In genomic region chr16:81624718-81625543, GRCh38 we compare ENCODE assay signal across 1 cellular context.
TF ChIP-seq lines count a peak whose summit lies in the region.

No MANE protein-coding gene starts in this region.

TF ChIP-seq in HepG2, 621 proteins besides CTCF, POLR2A, EP300 and RAD21 (continued from another document and continues in another):
- TF ChIP-seq, protein P1, sequence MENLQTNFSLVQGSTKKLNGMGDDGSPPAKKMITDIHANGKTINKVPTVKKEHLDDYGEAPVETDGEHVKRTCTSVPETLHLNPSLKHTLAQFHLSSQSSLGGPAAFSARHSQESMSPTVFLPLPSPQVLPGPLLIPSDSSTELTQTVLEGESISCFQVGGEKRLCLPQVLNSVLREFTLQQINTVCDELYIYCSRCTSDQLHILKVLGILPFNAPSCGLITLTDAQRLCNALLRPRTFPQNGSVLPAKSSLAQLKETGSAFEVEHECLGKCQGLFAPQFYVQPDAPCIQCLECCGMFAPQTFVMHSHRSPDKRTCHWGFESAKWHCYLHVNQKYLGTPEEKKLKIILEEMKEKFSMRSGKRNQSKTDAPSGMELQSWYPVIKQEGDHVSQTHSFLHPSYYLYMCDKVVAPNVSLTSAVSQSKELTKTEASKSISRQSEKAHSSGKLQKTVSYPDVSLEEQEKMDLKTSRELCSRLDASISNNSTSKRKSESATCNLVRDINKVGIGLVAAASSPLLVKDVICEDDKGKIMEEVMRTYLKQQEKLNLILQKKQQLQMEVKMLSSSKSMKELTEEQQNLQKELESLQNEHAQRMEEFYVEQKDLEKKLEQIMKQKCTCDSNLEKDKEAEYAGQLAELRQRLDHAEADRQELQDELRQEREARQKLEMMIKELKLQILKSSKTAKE (CRISPR knock-in tag; IDR thresholded peaks at IDR 0.05; ENCODE audit: borderline replicate concordance): peak; percentile 71
- TF ChIP-seq, protein P2, sequence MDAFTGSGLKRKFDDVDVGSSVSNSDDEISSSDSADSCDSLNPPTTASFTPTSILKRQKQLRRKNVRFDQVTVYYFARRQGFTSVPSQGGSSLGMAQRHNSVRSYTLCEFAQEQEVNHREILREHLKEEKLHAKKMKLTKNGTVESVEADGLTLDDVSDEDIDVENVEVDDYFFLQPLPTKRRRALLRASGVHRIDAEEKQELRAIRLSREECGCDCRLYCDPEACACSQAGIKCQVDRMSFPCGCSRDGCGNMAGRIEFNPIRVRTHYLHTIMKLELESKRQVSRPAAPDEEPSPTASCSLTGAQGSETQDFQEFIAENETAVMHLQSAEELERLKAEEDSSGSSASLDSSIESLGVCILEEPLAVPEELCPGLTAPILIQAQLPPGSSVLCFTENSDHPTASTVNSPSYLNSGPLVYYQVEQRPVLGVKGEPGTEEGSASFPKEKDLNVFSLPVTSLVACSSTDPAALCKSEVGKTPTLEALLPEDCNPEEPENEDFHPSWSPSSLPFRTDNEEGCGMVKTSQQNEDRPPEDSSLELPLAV (CRISPR knock-in tag; conservative IDR thresholded peaks at IDR 0.05; ENCODE audit: low read depth): no peak
- TF ChIP-seq ZBTB26 (CRISPR knock-in tag; IDR thresholded peaks at IDR 0.05; ENCODE audit: borderline replicate concordance): no peak
- TF ChIP-seq, protein P3, sequence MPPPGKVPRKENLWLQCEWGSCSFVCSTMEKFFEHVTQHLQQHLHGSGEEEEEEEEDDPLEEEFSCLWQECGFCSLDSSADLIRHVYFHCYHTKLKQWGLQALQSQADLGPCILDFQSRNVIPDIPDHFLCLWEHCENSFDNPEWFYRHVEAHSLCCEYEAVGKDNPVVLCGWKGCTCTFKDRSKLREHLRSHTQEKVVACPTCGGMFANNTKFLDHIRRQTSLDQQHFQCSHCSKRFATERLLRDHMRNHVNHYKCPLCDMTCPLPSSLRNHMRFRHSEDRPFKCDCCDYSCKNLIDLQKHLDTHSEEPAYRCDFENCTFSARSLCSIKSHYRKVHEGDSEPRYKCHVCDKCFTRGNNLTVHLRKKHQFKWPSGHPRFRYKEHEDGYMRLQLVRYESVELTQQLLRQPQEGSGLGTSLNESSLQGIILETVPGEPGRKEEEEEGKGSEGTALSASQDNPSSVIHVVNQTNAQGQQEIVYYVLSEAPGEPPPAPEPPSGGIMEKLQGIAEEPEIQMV (CRISPR knock-in tag; IDR thresholded peaks at IDR 0.05; ENCODE audit: low read depth): peak; percentile 86; the same call in 1 of the 2 replicates
- TF ChIP-seq, protein P4, sequence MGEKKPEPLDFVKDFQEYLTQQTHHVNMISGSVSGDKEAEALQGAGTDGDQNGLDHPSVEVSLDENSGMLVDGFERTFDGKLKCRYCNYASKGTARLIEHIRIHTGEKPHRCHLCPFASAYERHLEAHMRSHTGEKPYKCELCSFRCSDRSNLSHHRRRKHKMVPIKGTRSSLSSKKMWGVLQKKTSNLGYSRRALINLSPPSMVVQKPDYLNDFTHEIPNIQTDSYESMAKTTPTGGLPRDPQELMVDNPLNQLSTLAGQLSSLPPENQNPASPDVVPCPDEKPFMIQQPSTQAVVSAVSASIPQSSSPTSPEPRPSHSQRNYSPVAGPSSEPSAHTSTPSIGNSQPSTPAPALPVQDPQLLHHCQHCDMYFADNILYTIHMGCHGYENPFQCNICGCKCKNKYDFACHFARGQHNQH (CRISPR knock-in tag; IDR thresholded peaks at IDR 0.05): peak; percentile 74; the same call in 1 of the 2 replicates
- TF ChIP-seq WIZ (CRISPR knock-in tag; IDR thresholded peaks at IDR 0.05): no peak; the same call in 1 of the 2 replicates
- TF ChIP-seq SKI (IDR thresholded peaks at IDR 0.05; ENCODE audit: partially characterized antibody): peak; percentile 17
- TF ChIP-seq, protein P5, sequence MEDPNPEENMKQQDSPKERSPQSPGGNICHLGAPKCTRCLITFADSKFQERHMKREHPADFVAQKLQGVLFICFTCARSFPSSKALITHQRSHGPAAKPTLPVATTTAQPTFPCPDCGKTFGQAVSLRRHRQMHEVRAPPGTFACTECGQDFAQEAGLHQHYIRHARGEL (CRISPR knock-in tag; IDR thresholded peaks at IDR 0.05): no peak
- no peak for TF ChIP-seq PHF20 (CRISPR knock-in tag; IDR thresholded peaks at IDR 0.05)
- no peak for TF ChIP-seq ZNF326 (CRISPR knock-in tag; IDR thresholded peaks at IDR 0.05; ENCODE audit: borderline replicate concordance)
- no peak for TF ChIP-seq KAT7 (CRISPR knock-in tag; IDR thresholded peaks at IDR 0.05; ENCODE audit: borderline replicate concordance)
- no peak for TF ChIP-seq ZNF484 (CRISPR knock-in tag; IDR thresholded peaks at IDR 0.05; ENCODE audit: borderline replicate concordance, low read depth)
- TF ChIP-seq, protein P6, sequence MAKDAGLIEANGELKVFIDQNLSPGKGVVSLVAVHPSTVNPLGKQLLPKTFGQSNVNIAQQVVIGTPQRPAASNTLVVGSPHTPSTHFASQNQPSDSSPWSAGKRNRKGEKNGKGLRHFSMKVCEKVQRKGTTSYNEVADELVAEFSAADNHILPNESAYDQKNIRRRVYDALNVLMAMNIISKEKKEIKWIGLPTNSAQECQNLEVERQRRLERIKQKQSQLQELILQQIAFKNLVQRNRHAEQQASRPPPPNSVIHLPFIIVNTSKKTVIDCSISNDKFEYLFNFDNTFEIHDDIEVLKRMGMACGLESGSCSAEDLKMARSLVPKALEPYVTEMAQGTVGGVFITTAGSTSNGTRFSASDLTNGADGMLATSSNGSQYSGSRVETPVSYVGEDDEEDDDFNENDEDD (CRISPR knock-in tag; IDR thresholded peaks at IDR 0.05; ENCODE audit: borderline replicate concordance): peak; percentile 18; the same call in 1 of the 2 replicates
- no peak for TF ChIP-seq ARNT (IDR thresholded peaks at IDR 0.05)
- TF ChIP-seq GPN1 (CRISPR knock-in tag; IDR thresholded peaks at IDR 0.05; ENCODE audit: borderline replicate concordance): no peak
- TF ChIP-seq ETV5 (CRISPR knock-in tag; IDR thresholded peaks at IDR 0.05; ENCODE audit: borderline replicate concordance): peak; percentile 86
- TF ChIP-seq MTF2 (CRISPR knock-in tag; IDR thresholded peaks at IDR 0.05; ENCODE audit: borderline replicate concordance): no peak
- TF ChIP-seq, protein P7, sequence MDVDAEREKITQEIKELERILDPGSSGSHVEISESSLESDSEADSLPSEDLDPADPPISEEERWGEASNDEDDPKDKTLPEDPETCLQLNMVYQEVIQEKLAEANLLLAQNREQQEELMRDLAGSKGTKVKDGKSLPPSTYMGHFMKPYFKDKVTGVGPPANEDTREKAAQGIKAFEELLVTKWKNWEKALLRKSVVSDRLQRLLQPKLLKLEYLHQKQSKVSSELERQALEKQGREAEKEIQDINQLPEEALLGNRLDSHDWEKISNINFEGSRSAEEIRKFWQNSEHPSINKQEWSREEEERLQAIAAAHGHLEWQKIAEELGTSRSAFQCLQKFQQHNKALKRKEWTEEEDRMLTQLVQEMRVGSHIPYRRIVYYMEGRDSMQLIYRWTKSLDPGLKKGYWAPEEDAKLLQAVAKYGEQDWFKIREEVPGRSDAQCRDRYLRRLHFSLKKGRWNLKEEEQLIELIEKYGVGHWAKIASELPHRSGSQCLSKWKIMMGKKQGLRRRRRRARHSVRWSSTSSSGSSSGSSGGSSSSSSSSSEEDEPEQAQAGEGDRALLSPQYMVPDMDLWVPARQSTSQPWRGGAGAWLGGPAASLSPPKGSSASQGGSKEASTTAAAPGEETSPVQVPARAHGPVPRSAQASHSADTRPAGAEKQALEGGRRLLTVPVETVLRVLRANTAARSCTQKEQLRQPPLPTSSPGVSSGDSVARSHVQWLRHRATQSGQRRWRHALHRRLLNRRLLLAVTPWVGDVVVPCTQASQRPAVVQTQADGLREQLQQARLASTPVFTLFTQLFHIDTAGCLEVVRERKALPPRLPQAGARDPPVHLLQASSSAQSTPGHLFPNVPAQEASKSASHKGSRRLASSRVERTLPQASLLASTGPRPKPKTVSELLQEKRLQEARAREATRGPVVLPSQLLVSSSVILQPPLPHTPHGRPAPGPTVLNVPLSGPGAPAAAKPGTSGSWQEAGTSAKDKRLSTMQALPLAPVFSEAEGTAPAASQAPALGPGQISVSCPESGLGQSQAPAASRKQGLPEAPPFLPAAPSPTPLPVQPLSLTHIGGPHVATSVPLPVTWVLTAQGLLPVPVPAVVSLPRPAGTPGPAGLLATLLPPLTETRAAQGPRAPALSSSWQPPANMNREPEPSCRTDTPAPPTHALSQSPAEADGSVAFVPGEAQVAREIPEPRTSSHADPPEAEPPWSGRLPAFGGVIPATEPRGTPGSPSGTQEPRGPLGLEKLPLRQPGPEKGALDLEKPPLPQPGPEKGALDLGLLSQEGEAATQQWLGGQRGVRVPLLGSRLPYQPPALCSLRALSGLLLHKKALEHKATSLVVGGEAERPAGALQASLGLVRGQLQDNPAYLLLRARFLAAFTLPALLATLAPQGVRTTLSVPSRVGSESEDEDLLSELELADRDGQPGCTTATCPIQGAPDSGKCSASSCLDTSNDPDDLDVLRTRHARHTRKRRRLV (CRISPR knock-in tag; IDR thresholded peaks at IDR 0.05): no peak
- no peak for TF ChIP-seq ZNF138 (CRISPR knock-in tag; IDR thresholded peaks at IDR 0.05; ENCODE audit: low read depth)
- TF ChIP-seq ZBTB7B (CRISPR knock-in tag; IDR thresholded peaks at IDR 0.05): peak; percentile 40; the same call in 1 of the 2 replicates
- peak; percentile 91 for TF ChIP-seq ELF3 (CRISPR knock-in tag; IDR thresholded peaks at IDR 0.05)
- no peak for TF ChIP-seq SIX1 (CRISPR knock-in tag; IDR thresholded peaks at IDR 0.05; ENCODE audit: borderline replicate concordance)
- TF ChIP-seq ZNF710 (CRISPR knock-in tag; IDR thresholded peaks at IDR 0.05; ENCODE audit: borderline replicate concordance): peak; percentile 68; the same call in 1 of the 2 replicates
- TF ChIP-seq ZNF543 (CRISPR knock-in tag; IDR thresholded peaks at IDR 0.05): 0 out of 2 replicates have a peak, but pooled peaks have one; percentile 61
- TF ChIP-seq ZNF460 (CRISPR knock-in tag; IDR thresholded peaks at IDR 0.05; ENCODE audit: borderline replicate concordance): no peak; the same call in 1 of the 2 replicates
- no peak for TF ChIP-seq ETV6 (CRISPR knock-in tag; conservative IDR thresholded peaks at IDR 0.05)
- TF ChIP-seq SETDB1 (CRISPR knock-in tag; IDR thresholded peaks at IDR 0.05; ENCODE audit: borderline replicate concordance): no peak
- TF ChIP-seq KDM2A (CRISPR knock-in tag; IDR thresholded peaks at IDR 0.05; ENCODE audit: borderline replicate concordance, low read depth): no peak
- no peak; the same call in 1 of the 2 replicates for TF ChIP-seq ZNF205 (CRISPR knock-in tag; IDR thresholded peaks at IDR 0.05)
- TF ChIP-seq, protein P8, sequence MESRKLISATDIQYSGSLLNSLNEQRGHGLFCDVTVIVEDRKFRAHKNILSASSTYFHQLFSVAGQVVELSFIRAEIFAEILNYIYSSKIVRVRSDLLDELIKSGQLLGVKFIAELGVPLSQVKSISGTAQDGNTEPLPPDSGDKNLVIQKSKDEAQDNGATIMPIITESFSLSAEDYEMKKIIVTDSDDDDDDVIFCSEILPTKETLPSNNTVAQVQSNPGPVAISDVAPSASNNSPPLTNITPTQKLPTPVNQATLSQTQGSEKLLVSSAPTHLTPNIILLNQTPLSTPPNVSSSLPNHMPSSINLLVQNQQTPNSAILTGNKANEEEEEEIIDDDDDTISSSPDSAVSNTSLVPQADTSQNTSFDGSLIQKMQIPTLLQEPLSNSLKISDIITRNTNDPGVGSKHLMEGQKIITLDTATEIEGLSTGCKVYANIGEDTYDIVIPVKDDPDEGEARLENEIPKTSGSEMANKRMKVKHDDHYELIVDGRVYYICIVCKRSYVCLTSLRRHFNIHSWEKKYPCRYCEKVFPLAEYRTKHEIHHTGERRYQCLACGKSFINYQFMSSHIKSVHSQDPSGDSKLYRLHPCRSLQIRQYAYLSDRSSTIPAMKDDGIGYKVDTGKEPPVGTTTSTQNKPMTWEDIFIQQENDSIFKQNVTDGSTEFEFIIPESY (CRISPR knock-in tag; IDR thresholded peaks at IDR 0.05): peak; percentile 82
- TF ChIP-seq IKZF4 (CRISPR knock-in tag; IDR thresholded peaks at IDR 0.05; ENCODE audit: borderline replicate concordance, low read depth, not compliant biosample characterization): no peak
- no peak for TF ChIP-seq TBP (CRISPR knock-in tag; IDR thresholded peaks at IDR 0.05)
- TF ChIP-seq, protein P9, sequence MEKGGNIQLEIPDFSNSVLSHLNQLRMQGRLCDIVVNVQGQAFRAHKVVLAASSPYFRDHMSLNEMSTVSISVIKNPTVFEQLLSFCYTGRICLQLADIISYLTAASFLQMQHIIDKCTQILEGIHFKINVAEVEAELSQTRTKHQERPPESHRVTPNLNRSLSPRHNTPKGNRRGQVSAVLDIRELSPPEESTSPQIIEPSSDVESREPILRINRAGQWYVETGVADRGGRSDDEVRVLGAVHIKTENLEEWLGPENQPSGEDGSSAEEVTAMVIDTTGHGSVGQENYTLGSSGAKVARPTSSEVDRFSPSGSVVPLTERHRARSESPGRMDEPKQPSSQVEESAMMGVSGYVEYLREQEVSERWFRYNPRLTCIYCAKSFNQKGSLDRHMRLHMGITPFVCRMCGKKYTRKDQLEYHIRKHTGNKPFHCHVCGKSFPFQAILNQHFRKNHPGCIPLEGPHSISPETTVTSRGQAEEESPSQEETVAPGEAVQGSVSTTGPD (CRISPR knock-in tag; IDR thresholded peaks at IDR 0.05): no peak
- TF ChIP-seq STAG1 (CRISPR knock-in tag; IDR thresholded peaks at IDR 0.05): no peak
- no peak for TF ChIP-seq KAT2B (IDR thresholded peaks at IDR 0.05; ENCODE audit: borderline replicate concordance, low read depth, low read length)
- TF ChIP-seq TMF1 (CRISPR knock-in tag; IDR thresholded peaks at IDR 0.05; ENCODE audit: low read depth): no peak
- no peak for TF ChIP-seq ZNF414 (CRISPR knock-in tag; IDR thresholded peaks at IDR 0.05)
- TF ChIP-seq SIN3A (IDR thresholded peaks at IDR 0.05; ENCODE audit: borderline replicate concordance, low read depth, low read length): no peak
- TF ChIP-seq ELF4 (CRISPR knock-in tag; IDR thresholded peaks at IDR 0.05; ENCODE audit: borderline replicate concordance): no peak
